8 cellular contexts compared by ENCODE assay signal in genomic region chr14:93994919-93995682, GRCh38. TPM values are rescaled to one million over a fixed set of nuclear protein-coding genes. Genes with fewer than 3 reads are reported as not detected.
A peak's percentile ranks its signal among the peaks of the same experiment; 100 is the strongest.
DNase-seq lines count a peak whose midpoint lies in the region; ATAC-seq and TF ChIP-seq lines count a peak whose summit lies in the region.

No MANE protein-coding gene starts in this region.

- peak; percentile 92 for ATAC-seq in RWPE2 (ENCODE audit: low read depth)
- ATAC-seq in HG03196 (IDR thresholded peaks at IDR 0.05; ENCODE audit: unreplicated experiment) = no peak

- CTCF ChIA-PET in Caco-2 (lab: Charles Lee) = no interaction called here

- H3K9me3 Mint-ChIP-seq in Caco-2 (ENCODE audit: unreplicated experiment) = no peaks in the 10 kb centered on the region

- no peaks in the 10 kb centered on the region for H3K27me3 Mint-ChIP-seq in Caco-2 (ENCODE audit: insufficient read depth, unreplicated experiment)

- no peak overlapping the region for H3K4me3 ChIP-seq in RWPE2 (ENCODE audit: severe bottlenecking)
- no peak overlapping the region for H3K4me3 ChIP-seq in cardiac fibroblast (replicated peaks in 1 of 2; ENCODE audit: low read depth in 2 of 2, low read length in 2 of 2)
- no peak overlapping the region for H3K4me3 ChIP-seq in rectal smooth muscle tissue (ENCODE audit: low read length)
- H3K4me3 ChIP-seq in prostate gland = no peak overlapping the region
- H3K4me3 ChIP-seq in Caco-2 (ENCODE audit: low read depth, low read length) = no peak overlapping the region

- no peak overlapping the region for H3K4me3 Mint-ChIP-seq in Caco-2 (ENCODE audit: unreplicated experiment)

- no peak overlapping the region for H3K9ac ChIP-seq in rectal smooth muscle tissue (ENCODE audit: low read length)

- intact Hi-C loops in prostate gland (cut with DNase I) = loop anchor here (10.0 kb wide), 1 partner anchor 340 kb away; no protein-coding TSS in a partner anchor
- intact Hi-C loops in Caco-2 (cut with micrococcal nuclease; ENCODE audit: unreplicated experiment) = no loop called here

- POLR2A ChIA-PET in Caco-2 (lab: Charles Lee) = no interaction called here

- H3K4me1 ChIP-seq in RWPE2 (ENCODE audit: insufficient read depth, poor library complexity, severe bottlenecking) (peaks cover 11% of the 10 kb centered on the region), rectal smooth muscle tissue (ENCODE audit: control insufficient read depth, insufficient read depth, low read length) (peaks cover 16% of the 10 kb centered on the region), prostate gland (replicated peaks) (no peaks in the 10 kb centered on the region), Caco-2 (no peaks in the 10 kb centered on the region)

- H3K9me3 ChIP-seq in RWPE2 (ENCODE audit: severe bottlenecking) (no peaks in the 10 kb centered on the region), prostate gland (no peaks in the 10 kb centered on the region), Caco-2 (no peaks in the 10 kb centered on the region)

- no peaks in the 10 kb centered on the region for H3K36me3 Mint-ChIP-seq in Caco-2 (ENCODE audit: insufficient read depth, unreplicated experiment)

- no peaks in the 10 kb centered on the region for H3K27me3 ChIP-seq in RWPE2 (ENCODE audit: insufficient read depth, poor library complexity, severe bottlenecking)
- peaks cover 4% of the 10 kb centered on the region for H3K27me3 ChIP-seq in rectal smooth muscle tissue (ENCODE audit: control insufficient read depth, insufficient read depth, low read length)
- H3K27me3 ChIP-seq in prostate gland (replicated peaks; ENCODE audit: insufficient read depth) = no peaks in the 10 kb centered on the region
- no peaks in the 10 kb centered on the region for H3K27me3 ChIP-seq in Caco-2 (replicated peaks; ENCODE audit: control insufficient read depth, insufficient read depth, low read length)

- no peaks in the 10 kb centered on the region for H3K36me3 ChIP-seq in RWPE2 (ENCODE audit: low read depth)
- H3K36me3 ChIP-seq in rectal smooth muscle tissue (ENCODE audit: control insufficient read depth, insufficient read depth, low read length) = no peaks in the 10 kb centered on the region
- H3K36me3 ChIP-seq in prostate gland = no peaks in the 10 kb centered on the region
- no peaks in the 10 kb centered on the region for H3K36me3 ChIP-seq in Caco-2 (ENCODE audit: control insufficient read depth, insufficient read depth, low read length)

- BruUV-seq in Caco-2 (replicated peaks; lab: Mats Ljungman, UMichigan) = no TSS peak

- TF ChIP-seq POLR2A in prostate gland (IDR thresholded peaks at IDR 0.05) = no peak

- H3K27ac Mint-ChIP-seq in Caco-2 (ENCODE audit: unreplicated experiment) = no peak overlapping the region

- 51% methylated on average over 13 of the region's 13 CpGs for WGBS in prostate gland

- peak overlapping the region; percentile 15 for H3K27ac ChIP-seq in RWPE2 (ENCODE audit: poor library complexity, severe bottlenecking)
- peak overlapping the region; percentile 84 for H3K27ac ChIP-seq in rectal smooth muscle tissue (ENCODE audit: low read depth, low read length)
- H3K27ac ChIP-seq in prostate gland = no peak overlapping the region

- H3K4me1 Mint-ChIP-seq in Caco-2 (ENCODE audit: low read depth, unreplicated experiment) = peaks cover 6% of the 10 kb centered on the region

- TF ChIP-seq CTCF in RWPE2 (IDR thresholded peaks at IDR 0.05; ENCODE audit: poor library complexity, severe bottlenecking) (no peak), cardiac fibroblast (IDR thresholded peaks at IDR 0.05; ENCODE audit: low read depth, low read length) (no peak), prostate gland (IDR thresholded peaks at IDR 0.05) (no peak), Caco-2 (IDR thresholded peaks at IDR 0.05; ENCODE audit: insufficient read depth in 1 of 2, low read depth in 1 of 2, low read length in 1 of 2, severe bottlenecking in 1 of 2, unreplicated experiment in 1 of 2) (no peak)

- DNase-seq in COR-L47 (lab: John Stamatoyannopoulos, UW) = peak; percentile 19
- no peak for DNase-seq in RWPE2 (ENCODE audit: low spot score)
- peak; percentile 36 to 63 for DNase-seq in cardiac fibroblast (ENCODE audit: low read depth in 2 of 2)
- DNase-seq in mesenteric fat pad (ENCODE audit: low spot score) = no peak
- DNase-seq in prostate gland (ENCODE audit: low spot score) = no peak
- no peak for DNase-seq in Caco-2

RNA-seq across cellular contexts. Expression of gene CCDC197, which starts 2.0 kb away (rescaled TPM):
- total RNA-seq in mesenteric fat pad (not detected), prostate gland (not detected), Caco-2 (2022) (not detected in 2 replicates)

RNA-seq across cellular contexts. Expression of gene ASB2, which starts 18.7 kb away (rescaled TPM):
- total RNA-seq in mesenteric fat pad (1.2 TPM), prostate gland (10 to 100 TPM; 10.3 to 17.4 TPM), Caco-2 (2022) (0.21 TPM in 1 of 2 replicates, not detected in the other)

RNA-seq across cellular contexts. Expression of gene OTUB2, which starts 31.0 kb away (rescaled TPM):
- total RNA-seq in mesenteric fat pad (1.2 TPM), prostate gland (1 to 10 TPM; 1.5 to 3.0 TPM), Caco-2 (2022) (1.2 TPM in 2 replicates)

Comparison
In these comparisons a context has a peak if more than half of its experiments do, and no peak if none do; other contexts are left out.
1. DNase-seq: peak in COR-L47 (single experiment) and cardiac fibroblast (2 of 2); none in RWPE2 (single experiment), mesenteric fat pad (single experiment), prostate gland (single experiment) and Caco-2 (0 of 2).
2. H3K27ac ChIP-seq: peak in RWPE2 (single experiment) and rectal smooth muscle tissue (single experiment); none in prostate gland (0 of 2).